ENCODE assay signal across 8 cellular contexts in the genomic region with DNA sequence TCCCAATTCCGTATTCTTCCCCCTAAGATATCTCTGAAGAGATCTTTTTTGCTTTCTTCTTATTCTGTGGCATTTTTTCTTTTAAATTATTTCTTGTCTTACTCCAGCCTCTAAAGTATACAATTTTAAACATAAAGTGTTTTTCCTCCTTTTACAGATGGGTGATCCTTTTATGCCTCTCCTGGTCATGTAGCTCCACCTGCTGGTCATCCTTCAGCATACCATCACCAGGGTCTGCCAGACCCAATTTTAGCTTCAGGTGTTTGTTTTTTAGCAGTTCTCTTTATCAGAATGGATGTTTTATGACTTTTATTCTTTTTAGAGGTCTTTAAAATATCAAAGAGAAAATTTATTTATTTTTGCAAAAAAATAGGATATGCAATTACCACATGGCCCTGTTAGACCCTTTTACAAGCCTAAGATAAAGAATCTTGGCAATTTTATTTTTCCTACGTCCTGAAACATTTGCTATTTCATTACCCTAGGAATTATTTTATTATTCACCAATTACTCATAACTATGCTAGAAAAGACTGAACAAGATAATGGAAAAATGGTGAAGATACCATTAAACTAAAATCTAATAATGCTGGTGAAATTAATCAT. TPM values are rescaled to one million over a fixed set of nuclear protein-coding genes. Genes with fewer than 3 reads are reported as not detected.
DNase-seq lines count a peak whose midpoint lies in the region; ATAC-seq lines count a peak whose summit lies in the region.

No MANE protein-coding gene starts in this region.

- ATAC-seq in HG02938 (IDR thresholded peaks at IDR 0.05; ENCODE audit: unreplicated experiment), result peak; percentile 75

- DNase-seq in activated gamma-delta T cell treated with Interleukin-2 at 50 U/mL for 16 hours (peak; percentile 56), activated gamma-delta T cell (lab: John Stamatoyannopoulos, UW) (no peak), NCI-H2196 (lab: John Stamatoyannopoulos, UW; ENCODE audit: unreplicated experiment) (peak; percentile 61), dermis blood vessel endothelial cell (peak; percentile 83), medulla oblongata (ENCODE audit: extremely low spot score) (peak; percentile 73)
- peak; percentile 48 to 68 for DNase-seq in activated CD4-positive, alpha-beta T cell treated with anti-CD3 and anti-CD28 coated beads for 4 hours
- DNase-seq in stimulated activated CD8-positive, alpha-beta memory T cell treated with anti-CD3 and anti-CD28 coated beads, Interleukin-2, amount 100 ng/mL, for 48 hours (ENCODE audit: low read depth in 2 of 2), result peak; percentile 21 to 27

RNA-seq across cellular contexts. Expression of a gene that starts 55.4 kb away (rescaled TPM):
- 58.4 and 58.8 TPM in 2 replicates for total RNA-seq in dermis blood vessel endothelial cell

RNA-seq across cellular contexts. Expression of a gene that starts 55.6 kb away (rescaled TPM):
- total RNA-seq in dermis blood vessel endothelial cell, result 32.0 and 34.9 TPM in 2 replicates
